Comparison of ENCODE assay signal across 26 cellular contexts in the genomic region with DNA sequence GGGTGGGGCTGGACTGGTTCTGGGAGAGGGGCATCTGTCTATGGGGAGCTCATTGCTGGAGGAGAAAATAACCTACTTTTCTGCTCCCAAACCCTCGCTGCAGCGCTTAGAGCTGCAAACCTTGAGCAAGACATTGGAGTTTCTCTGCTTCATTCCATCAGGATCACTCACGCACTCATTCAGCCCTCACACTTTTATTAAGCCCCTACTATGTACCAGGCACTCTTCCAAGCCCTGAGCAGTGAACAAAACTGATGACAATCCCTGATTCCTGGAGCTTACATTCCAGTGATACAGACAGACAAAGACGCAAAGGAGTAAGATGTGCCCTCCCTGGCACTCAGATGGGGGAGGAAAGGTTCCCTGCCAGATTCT.
DNase-seq lines count a peak whose midpoint lies in the region; ATAC-seq and TF ChIP-seq lines count a peak whose summit lies in the region.
"Had no signal": no experiment of that assay in that cellular context is flagged by ENCODE, and none has a peak within 500 bp of the region (broad histone marks: within the 10 kb centered on the region; RNA-seq: fewer than 3 reads in every experiment).

No MANE protein-coding gene starts in this region.

- TF ChIP-seq CTCF in right atrium auricular region (IDR thresholded peaks at IDR 0.05) (no peak), testis (IDR thresholded peaks at IDR 0.05) (no peak)

- H3K27me3 Mint-ChIP-seq in activated T-helper 17 cell treated with anti-CD3 and anti-CD28 coated beads, Interleukin-2, amount 50 U/mL, for 72 hours = peaks cover 3% of the 10 kb centered on the region

- no peaks in the 10 kb centered on the region for H3K36me3 ChIP-seq in right atrium auricular region
- H3K36me3 ChIP-seq in testis (ENCODE audit: low read depth, missing control alignments) = no peaks in the 10 kb centered on the region
- H3K36me3 ChIP-seq: BE2C, heart right ventricle, tibial nerve had no signal

- peak overlapping the region; percentile 65 for H3K27ac Mint-ChIP-seq in activated T-helper 17 cell treated with anti-CD3 and anti-CD28 coated beads, Interleukin-2, amount 50 U/mL, for 72 hours

- H3K27ac ChIP-seq in right atrium auricular region (no peak overlapping the region), testis (no peak overlapping the region)
- H3K27ac ChIP-seq: heart right ventricle, psoas muscle, tibial nerve had no signal

- 86 to 90% methylated on average over 4 of the region's 4 CpGs for WGBS in testis, 2 donors

- H3K9me3 ChIP-seq in right atrium auricular region (no peaks in the 10 kb centered on the region), testis (no peaks in the 10 kb centered on the region)
- H3K9me3 ChIP-seq: BE2C, Caco-2, psoas muscle, tibial nerve had no signal

- H3K4me3 ChIP-seq in right atrium auricular region = no peak overlapping the region
- no peak overlapping the region for H3K4me3 ChIP-seq in testis
- H3K4me3 ChIP-seq: heart right ventricle, psoas muscle, tibial nerve had no signal

- H3K27me3 ChIP-seq in right atrium auricular region (no peaks in the 10 kb centered on the region), testis (no peaks in the 10 kb centered on the region)
- H3K27me3 ChIP-seq: BE2C, tibial nerve had no signal

- intact Hi-C loops in Right ventricle myocardium inferior (cut with DNase I) (no loop called here), testis (cut with DNase I; ENCODE audit: low total_unique reads) (no loop called here)

- H3K4me1 Mint-ChIP-seq in activated T-helper 17 cell treated with anti-CD3 and anti-CD28 coated beads, Interleukin-2, amount 50 U/mL, for 72 hours = peaks cover 13% of the 10 kb centered on the region

- DNase-seq in right atrium auricular region (ENCODE audit: low spot score) = peak; percentile 28
- DNase-seq in Right ventricle myocardium inferior (ENCODE audit: missing footprints) = no peak
- DNase-seq in iris pigment epithelial cell (ENCODE audit: low read depth) = peak; percentile 60
- DNase-seq in testis = no peak
- no peak for DNase-seq in NCI-H146 treated with DMSO at 0.1 percent for 48 hours (lab: John Stamatoyannopoulos, UW; ENCODE audit: unreplicated experiment)
- DNase-seq in T1000 (lab: John Stamatoyannopoulos, UW) = no peak
- DNase-seq: activated CD4-positive, alpha-beta T cell treated with anti-CD3 and anti-CD28 coated beads for 1 hour; amygdala; BE2C; effector CD8-positive, alpha-beta T cell; erythroblast; foreskin melanocyte; GF-D8; heart right ventricle; left cardiac atrium; mammary epithelial cell; NCI-H1105; NCI-H2029; NCI-H526 treated with DMSO at 0.1 percent for 48 hours; psoas muscle had no signal

- no peak overlapping the region for H3K4me3 Mint-ChIP-seq in activated T-helper 17 cell treated with anti-CD3 and anti-CD28 coated beads, Interleukin-2, amount 50 U/mL, for 72 hours

- no peak for TF ChIP-seq POLR2A in testis (IDR thresholded peaks at IDR 0.05)

- no peaks in the 10 kb centered on the region for H3K4me1 ChIP-seq in right atrium auricular region
- no peaks in the 10 kb centered on the region for H3K4me1 ChIP-seq in testis
- H3K4me1 ChIP-seq: BE2C, Caco-2, heart right ventricle, psoas muscle, tibial nerve had no signal

- no peaks in the 10 kb centered on the region for H3K36me3 Mint-ChIP-seq in activated T-helper 17 cell treated with anti-CD3 and anti-CD28 coated beads, Interleukin-2, amount 50 U/mL, for 72 hours (ENCODE audit: low read depth)
- H3K36me3 Mint-ChIP-seq: T-cell had no signal

- no peaks in the 10 kb centered on the region for H3K9me3 Mint-ChIP-seq in activated T-helper 17 cell treated with anti-CD3 and anti-CD28 coated beads, Interleukin-2, amount 50 U/mL, for 72 hours
- H3K9me3 Mint-ChIP-seq: T-cell had no signal

- ATAC-seq in Right ventricle myocardium inferior (no peak), HG03159 (IDR thresholded peaks at IDR 0.05; ENCODE audit: unreplicated experiment) (no peak)
- no peak for ATAC-seq in activated T-helper 17 cell treated with anti-CD3 and anti-CD28 coated beads, Interleukin-2, amount 50 U/mL, for 72 hours (replicated peaks)
- ATAC-seq: heart right ventricle, left cardiac atrium, Panc1, psoas muscle had no signal

Comparison
In these comparisons a context has a peak if more than half of its experiments do, and no peak if none do; other contexts are left out.
1. DNase-seq: peak in right atrium auricular region (single experiment) and iris pigment epithelial cell (single experiment); none in Right ventricle myocardium inferior (single experiment), testis (single experiment), NCI-H146 treated with DMSO at 0.1 percent for 48 hours (single experiment) and T1000 (single experiment).